ENCODE assay signal across 11 cellular contexts in the genomic region with DNA sequence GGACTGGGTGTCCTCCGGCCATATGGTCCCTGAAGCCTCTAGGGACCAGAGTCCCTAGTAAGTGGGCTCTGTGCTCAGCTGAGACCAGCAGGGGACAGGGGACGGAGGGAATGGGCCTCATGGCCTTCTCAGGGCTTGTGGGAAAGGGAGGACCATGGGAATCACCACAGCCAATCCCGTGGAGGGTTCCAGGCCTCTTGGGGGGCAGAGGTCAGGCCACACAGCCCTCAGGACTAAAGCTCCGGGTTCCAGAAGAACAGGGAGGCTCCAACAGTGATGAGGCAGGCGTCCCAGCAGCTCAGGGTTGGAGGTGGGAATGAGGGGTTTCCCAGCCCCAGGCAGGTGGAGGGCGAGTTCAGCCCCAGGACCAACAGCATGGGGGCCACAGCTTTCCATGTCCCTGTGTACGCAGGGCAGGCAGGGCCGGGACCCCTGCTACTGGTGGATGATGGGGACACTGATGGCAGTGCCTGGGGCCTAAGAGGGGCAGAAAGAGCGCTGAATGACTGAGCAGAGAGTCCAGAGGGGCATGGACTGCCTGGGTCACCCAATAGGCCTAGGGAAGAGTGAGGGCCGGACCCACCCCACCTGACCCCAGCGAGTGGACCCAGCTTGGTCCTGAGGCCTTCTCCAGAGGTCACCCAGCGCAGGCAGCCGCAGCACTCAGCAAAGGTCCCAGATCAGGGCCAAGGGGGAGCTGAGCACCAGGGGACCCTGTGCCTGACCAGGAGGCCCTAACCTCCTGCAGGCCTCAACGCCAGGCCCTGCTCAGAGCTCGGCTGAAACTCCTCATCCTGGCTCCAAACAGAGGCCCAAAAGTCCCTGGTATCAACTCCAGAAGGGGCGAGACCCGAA. TPM values are rescaled to one million over a fixed set of nuclear protein-coding genes. Genes with fewer than 3 reads are reported as not detected.
DNase-seq lines count a peak whose midpoint lies in the region; ATAC-seq and TF ChIP-seq lines count a peak whose summit lies in the region.
"Had no signal": no experiment of that assay in that cellular context is flagged by ENCODE, and none has a peak within 500 bp of the region (broad histone marks: within the 10 kb centered on the region; RNA-seq: fewer than 3 reads in every experiment).

No MANE protein-coding gene starts in this region.

- H3K4me1 ChIP-seq in HUES64 (ENCODE audit: insufficient read depth, low read length), result no peaks in the 10 kb centered on the region
- H3K4me1 ChIP-seq in tibial artery, result peaks cover 0 to 60% (median 42%) of the 10 kb centered on the region in 4 donors

- H3K9me3 Mint-ChIP-seq in mesothelial cell of epicardium, result no peaks in the 10 kb centered on the region
- H3K9me3 Mint-ChIP-seq: activated naive CD4-positive, alpha-beta T cell treated with anti-CD3 and anti-CD28 coated beads, Interleukin-2, amount 10 ng/mL, durations not matched to agents 7 days and 5 days had no signal

- ATAC-seq in esophagus mucosa (peak; percentile 31), GM18505 (IDR thresholded peaks at IDR 0.05; ENCODE audit: unreplicated experiment) (no peak), HG03175 (IDR thresholded peaks at IDR 0.05; ENCODE audit: unreplicated experiment) (no peak)

- TF ChIP-seq CTCF in mesothelial cell of epicardium (IDR thresholded peaks at IDR 0.05; ENCODE audit: unreplicated experiment), result no peak
- no peak for TF ChIP-seq CTCF in tibial artery (IDR thresholded peaks at IDR 0.05)

- TF ChIP-seq POLR2A in GM18505 (IDR thresholded peaks at IDR 0.05; ENCODE audit: borderline replicate concordance, extremely low read depth, insufficient read depth, insufficient read length), result no peak

- WGBS in HUES64, result 86% methylated on average over 17 of the region's 17 CpGs

- H3K36me3 ChIP-seq in HUES64 (ENCODE audit: insufficient read depth, low read length) (peaks cover 34% of the 10 kb centered on the region), tibial artery (peaks cover 39 to 46% (median 41%) of the 10 kb centered on the region in 3 donors)

- H3K27ac ChIP-seq in HUES64 (ENCODE audit: low read depth, low read length) (peak overlapping the region; percentile 55; the same call in 1 of the 2 replicates), tibial artery (peak overlapping the region; percentile 34 to 99)
- H3K27ac ChIP-seq: C4-2B had no signal

- DNase-seq in mesothelial cell of epicardium (ENCODE audit: low spot score in 2 of 2, unreplicated experiment in 2 of 2), result no peak
- peak in 1 of 2 donors; percentile 74 for DNase-seq in tibial artery
- DNase-seq in superior temporal gyrus (ENCODE audit: extremely low spot score), result no peak
- DNase-seq in NCI-H2171 (lab: John Stamatoyannopoulos, UW), result no peak
- DNase-seq: activated naive CD4-positive, alpha-beta T cell treated with anti-CD3 and anti-CD28 coated beads, Interleukin-2, amount 10 ng/mL, durations not matched to agents 7 days and 5 days had no signal

- no peak overlapping the region for H3K4me3 ChIP-seq in HUES64 (ENCODE audit: low read length)
- no peak overlapping the region for H3K4me3 ChIP-seq in tibial artery

- no peak overlapping the region for H3K9ac ChIP-seq in HUES64 (ENCODE audit: low read depth, low read length)

- no peak overlapping the region for H3K4me3 Mint-ChIP-seq in mesothelial cell of epicardium
- H3K4me3 Mint-ChIP-seq: activated naive CD4-positive, alpha-beta T cell treated with anti-CD3 and anti-CD28 coated beads, Interleukin-2, amount 10 ng/mL, durations not matched to agents 7 days and 5 days had no signal

- H3K36me3 Mint-ChIP-seq in mesothelial cell of epicardium, result peaks cover 10% of the 10 kb centered on the region
- H3K36me3 Mint-ChIP-seq: activated naive CD4-positive, alpha-beta T cell treated with anti-CD3 and anti-CD28 coated beads, Interleukin-2, amount 10 ng/mL, durations not matched to agents 7 days and 5 days had no signal

- H3K27ac Mint-ChIP-seq in mesothelial cell of epicardium, result peak overlapping the region; percentile 21
- H3K27ac Mint-ChIP-seq: activated naive CD4-positive, alpha-beta T cell treated with anti-CD3 and anti-CD28 coated beads, Interleukin-2, amount 10 ng/mL, durations not matched to agents 7 days and 5 days; progenitor cell of endocrine pancreas had no signal

- intact Hi-C loops in tibial artery (cut with DNase I; ENCODE audit: low total_unique reads), result loop anchor here (10.0 kb wide), 1 partner anchor 55 kb away; a partner anchor contains a TSS

- H3K9me3 ChIP-seq in HUES64 (ENCODE audit: insufficient read depth, low read depth, low read length) (no peaks in the 10 kb centered on the region), tibial artery (no peaks in the 10 kb centered on the region)

- H3K27me3 ChIP-seq in HUES64 (ENCODE audit: insufficient read depth, low read length) (no peaks in the 10 kb centered on the region), tibial artery (no peaks in the 10 kb centered on the region)

- H3K4me1 Mint-ChIP-seq in mesothelial cell of epicardium, result peaks cover 8% of the 10 kb centered on the region
- H3K4me1 Mint-ChIP-seq: activated naive CD4-positive, alpha-beta T cell treated with anti-CD3 and anti-CD28 coated beads, Interleukin-2, amount 10 ng/mL, durations not matched to agents 7 days and 5 days had no signal

- H3K27me3 Mint-ChIP-seq in mesothelial cell of epicardium (ENCODE audit: low read depth), result no peaks in the 10 kb centered on the region
- H3K27me3 Mint-ChIP-seq: activated naive CD4-positive, alpha-beta T cell treated with anti-CD3 and anti-CD28 coated beads, Interleukin-2, amount 10 ng/mL, durations not matched to agents 7 days and 5 days; progenitor cell of endocrine pancreas had no signal

RNA-seq across cellular contexts. Expression of a gene that starts 8.8 kb away (rescaled TPM):
- polyA plus RNA-seq in HUES64 (2013, experiment 1 of 2), result 127 TPM
- polyA plus RNA-seq in HUES64 (2013, experiment 2 of 2), result 134 TPM
- total RNA-seq in esophagus mucosa (28.8 TPM), mesothelial cell of epicardium (235 to 248 TPM (median 238 TPM) in 3 replicates)

RNA-seq across cellular contexts. Expression of a gene that starts 23.2 kb away (rescaled TPM):
- 31.5 TPM for polyA plus RNA-seq in HUES64 (2013, experiment 1 of 2)
- polyA plus RNA-seq in HUES64 (2013, experiment 2 of 2), result 35.5 TPM
- total RNA-seq in esophagus mucosa, result 7.5 TPM
- total RNA-seq in mesothelial cell of epicardium, result 94.4 to 101 TPM (median 98.4 TPM) in 3 replicates

RNA-seq across cellular contexts. Expression of a gene that starts 55.4 kb away (rescaled TPM):
- polyA plus RNA-seq in HUES64 (2013, experiment 1 of 2), result 101 TPM
- 93.9 TPM for polyA plus RNA-seq in HUES64 (2013, experiment 2 of 2)
- total RNA-seq in esophagus mucosa (185 TPM), mesothelial cell of epicardium (37.6 to 40.7 TPM (median 40.0 TPM) in 3 replicates)

Comparison
In these comparisons a context has a peak if more than half of its experiments do, and no peak if none do; other contexts are left out.
1. RNA of a gene that starts 23.2 kb away (total RNA-seq): 94.4 to 101 TPM in mesothelial cell of epicardium; 7.5 TPM in esophagus mucosa (single experiment); every median in the first group is over 10 times any median in the second.